8 cellular contexts compared by ENCODE assay signal in the genomic region with DNA sequence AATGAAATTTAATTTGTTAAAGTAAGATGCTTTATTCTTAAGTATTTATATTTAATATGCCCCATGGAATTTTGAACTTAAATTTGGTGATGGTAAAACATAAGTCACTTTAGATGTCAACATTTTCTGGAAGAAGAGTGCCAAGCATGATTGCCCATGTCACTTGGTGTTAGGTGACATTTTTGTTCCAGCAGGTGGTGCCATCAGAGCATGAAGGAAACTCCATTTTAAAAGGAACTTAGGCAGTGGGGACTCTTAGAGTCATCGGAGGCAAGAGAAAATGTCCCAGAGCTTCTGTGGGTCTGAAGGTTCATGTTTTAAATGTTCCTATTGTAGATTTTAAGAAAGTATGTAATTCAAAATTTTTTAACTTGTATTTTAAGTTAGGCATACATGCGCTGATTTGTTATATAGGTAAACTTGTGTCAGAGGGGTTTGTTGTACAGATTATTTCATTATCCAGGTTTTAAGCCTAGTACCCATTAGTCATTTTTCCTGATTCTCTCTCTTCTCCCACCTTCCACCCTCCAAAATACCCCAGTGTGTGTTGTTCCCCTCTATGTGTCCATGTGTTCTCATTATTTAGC.
DNase-seq lines count a peak whose midpoint lies in the region; ATAC-seq, FAIRE-seq and TF ChIP-seq lines count a peak whose summit lies in the region.

No MANE protein-coding gene starts in this region.

- no peak overlapping the region for H3K27ac ChIP-seq in RWPE1
- H3K27ac ChIP-seq in thoracic aorta, result no peak overlapping the region
- no peak overlapping the region for H3K27ac ChIP-seq in gastrocnemius medialis

- H3K4me1 Mint-ChIP-seq in activated CD4-positive, alpha-beta memory T cell treated with anti-CD3 and anti-CD28 coated beads for 36 hours (ENCODE audit: low read depth), result no peaks in the 10 kb centered on the region

- POLR2A ChIA-PET in RWPE1 (lab: Yijun Ruan, JAX; ENCODE audit: low non-redundant PET), result no interaction called here
- POLR2A ChIA-PET in activated CD4-positive, alpha-beta memory T cell treated with anti-CD3 and anti-CD28 coated beads for 36 hours (lab: Charles Lee), result no interaction called here

- in situ Hi-C loops in gastrocnemius medialis (cut with MboI; ENCODE audit: low sequenced_read_pairs in 4 of 4), result no loop called here

- H3K4me3 ChIP-seq in thoracic aorta, result no peak overlapping the region
- no peak overlapping the region for H3K4me3 ChIP-seq in gastrocnemius medialis

- H3K27me3 Mint-ChIP-seq in activated CD4-positive, alpha-beta memory T cell treated with anti-CD3 and anti-CD28 coated beads for 36 hours, result no peaks in the 10 kb centered on the region

- DNase-seq in D721Med (ENCODE audit: insufficient read length, low spot score), result no peak
- peak; percentile 64 for DNase-seq in HT1080 (ENCODE audit: low read depth)
- DNase-seq in RWPE1 (ENCODE audit: low spot score), result peak; percentile 29
- peak in 37 of 42 donors; percentile 18 to 85 (median 58) for DNase-seq in head of caudate nucleus
- DNase-seq in thoracic aorta (ENCODE audit: low spot score), result no peak
- DNase-seq in gastrocnemius medialis, result no peak
- DNase-seq in activated CD4-positive, alpha-beta memory T cell treated with anti-CD3 and anti-CD28 coated beads for 36 hours, result no peak

- peak; percentile 38 for FAIRE-seq in D721Med (lab: Jason Lieb, UNC)

- no peak overlapping the region for H3K4me3 Mint-ChIP-seq in activated CD4-positive, alpha-beta memory T cell treated with anti-CD3 and anti-CD28 coated beads for 36 hours

- H3K36me3 Mint-ChIP-seq in activated CD4-positive, alpha-beta memory T cell treated with anti-CD3 and anti-CD28 coated beads for 36 hours, result no peaks in the 10 kb centered on the region

- no peak overlapping the region for H3K27ac Mint-ChIP-seq in activated CD4-positive, alpha-beta memory T cell treated with anti-CD3 and anti-CD28 coated beads for 36 hours

- intact Hi-C loops in head of caudate nucleus (cut with DNase I) (loop anchor here (5.0 to 10.0 kb wide), 2 partner anchors 88 to 451 kb away; no protein-coding TSS in a partner anchor), gastrocnemius medialis (cut with DNase I; ENCODE audit: low total_unique reads) (no loop called here)
- intact Hi-C loops in activated CD4-positive, alpha-beta memory T cell treated with anti-CD3 and anti-CD28 coated beads for 36 hours (cut with micrococcal nuclease), result no loop called here

- H3K4me1 ChIP-seq in thoracic aorta (ENCODE audit: control insufficient read depth in 1 of 2, low read depth in 2 of 2) (no peaks in the 10 kb centered on the region), gastrocnemius medialis (no peaks in the 10 kb centered on the region)

- TF ChIP-seq POLR2A in gastrocnemius medialis (IDR thresholded peaks at IDR 0.05), result no peak

- CTCF ChIA-PET in RWPE1 (lab: Yijun Ruan, JAX), result interaction anchor here (0.6 to 1.3 kb wide), 4 partner anchors 16 to 1476 kb away, joined by 3 to 4 read pairs (median 4); no protein-coding TSS in a partner anchor
- CTCF ChIA-PET in activated CD4-positive, alpha-beta memory T cell treated with anti-CD3 and anti-CD28 coated beads for 36 hours (lab: Charles Lee), result no interaction called here

- no peak for ATAC-seq in thoracic aorta (ENCODE audit: insufficient number of reproducible peaks, low FRiP score, low read depth)
- ATAC-seq in HG03460 (IDR thresholded peaks at IDR 0.05; ENCODE audit: unreplicated experiment), result no peak
- no peak for ATAC-seq in gastrocnemius medialis

- H3K27me3 ChIP-seq in thoracic aorta (replicated peaks; ENCODE audit: insufficient read depth), result no peaks in the 10 kb centered on the region
- H3K27me3 ChIP-seq in gastrocnemius medialis, result no peaks in the 10 kb centered on the region

- peak; percentile 32 for TF ChIP-seq CTCF in D721Med (IDR thresholded peaks at IDR 0.05; ENCODE audit: insufficient read depth, missing control alignments)
- TF ChIP-seq CTCF in RWPE1 (conservative IDR thresholded peaks at IDR 0.05; ENCODE audit: low read depth), result peak; percentile 83
- peak; percentile 20 for TF ChIP-seq CTCF in thoracic aorta (IDR thresholded peaks at IDR 0.05)
- TF ChIP-seq CTCF in gastrocnemius medialis (IDR thresholded peaks at IDR 0.05 in 4 of 5, conservative IDR thresholded peaks at IDR 0.05 in 1 of 5), result no peak

- H3K9me3 Mint-ChIP-seq in activated CD4-positive, alpha-beta memory T cell treated with anti-CD3 and anti-CD28 coated beads for 36 hours, result peaks cover 20% of the 10 kb centered on the region

- no peaks in the 10 kb centered on the region for H3K36me3 ChIP-seq in thoracic aorta
- no peaks in the 10 kb centered on the region for H3K36me3 ChIP-seq in gastrocnemius medialis

- H3K9me3 ChIP-seq in thoracic aorta, result no peaks in the 10 kb centered on the region
- H3K9me3 ChIP-seq in gastrocnemius medialis, result no peaks in the 10 kb centered on the region

Comparison
In these comparisons a context has a peak if more than half of its experiments do, and no peak if none do; other contexts are left out.
1. DNase-seq: peak in HT1080 (single experiment), RWPE1 (single experiment) and head of caudate nucleus (37 of 42); none in D721Med (single experiment), thoracic aorta (single experiment), gastrocnemius medialis (0 of 2) and activated CD4-positive, alpha-beta memory T cell treated with anti-CD3 and anti-CD28 coated beads for 36 hours (single experiment).
2. CTCF ChIP-seq: peak in D721Med (single experiment), RWPE1 (single experiment) and thoracic aorta (single experiment); none in gastrocnemius medialis (0 of 5).